16 cellular contexts compared by ENCODE assay signal in genomic region chr15:97259943-97260342, GRCh38.
DNase-seq lines count a peak whose midpoint lies in the region; ATAC-seq and TF ChIP-seq lines count a peak whose summit lies in the region.
"Had no signal": no experiment of that assay in that cellular context is flagged by ENCODE, and none has a peak within 500 bp of the region (broad histone marks: within the 10 kb centered on the region; RNA-seq: fewer than 3 reads in every experiment).

No MANE protein-coding gene starts in this region.

- H3K14ac ChIP-seq in H9 (ENCODE audit: insufficient read depth, low read length), result no peak overlapping the region

- H2BK120ac ChIP-seq in H9 (ENCODE audit: low read depth, low read length, poor library complexity, severe bottlenecking) (no peak overlapping the region), mesendoderm (ENCODE audit: low read depth, low read length) (no peak overlapping the region)

- TF ChIP-seq CTCF in H9 (conservative IDR thresholded peaks at IDR 0.05), result no peak
- TF ChIP-seq CTCF in WTC11 (IDR thresholded peaks at IDR 0.05), result no peak

- H4K8ac ChIP-seq in H9 (replicated peaks; ENCODE audit: insufficient read length, low read depth, low read length) (no peak overlapping the region), mesendoderm (ENCODE audit: low read depth, low read length) (no peak overlapping the region)

- no peak overlapping the region for H4K5ac ChIP-seq in H9 (ENCODE audit: insufficient read length, low read depth, low read length)
- no peak overlapping the region for H4K5ac ChIP-seq in mesendoderm (ENCODE audit: low read length)

- H3K4me3 ChIP-seq in mesendoderm (ENCODE audit: low read length), result no peak overlapping the region
- H3K4me3 ChIP-seq: GM12878 had no signal

- H3K27ac Mint-ChIP-seq in H9, result no peak overlapping the region; a peak in 1 of 7 replicates
- H3K27ac Mint-ChIP-seq in WTC11, result no peak overlapping the region
- H3K27ac Mint-ChIP-seq in activated naive CD4-positive, alpha-beta T cell treated with anti-CD3 and anti-CD28 coated beads, Interleukin-2, amount 10 ng/mL, durations not matched to agents 7 days and 5 days, result no peak overlapping the region
- H3K27ac Mint-ChIP-seq: CD4-positive, alpha-beta memory T cell had no signal

- H2BK5ac ChIP-seq in H9 (ENCODE audit: insufficient read length, low read length) (no peak overlapping the region), mesendoderm (ENCODE audit: low read length) (no peak overlapping the region)

- peak; percentile 74 for ATAC-seq in WTC11
- ATAC-seq: GM12878, HCT116 had no signal

- no peaks in the 10 kb centered on the region for H3K36me3 Mint-ChIP-seq in H9 (ENCODE audit: insufficient read depth in 1 of 3, low read depth in 3 of 3)
- H3K36me3 Mint-ChIP-seq in WTC11, result no peaks in the 10 kb centered on the region
- H3K36me3 Mint-ChIP-seq in activated naive CD4-positive, alpha-beta T cell treated with anti-CD3 and anti-CD28 coated beads, Interleukin-2, amount 10 ng/mL, durations not matched to agents 7 days and 5 days, result no peaks in the 10 kb centered on the region
- H3K36me3 Mint-ChIP-seq: CD4-positive, alpha-beta memory T cell had no signal

- H3K4me1 ChIP-seq in H9 (ENCODE audit: insufficient read depth, low read length) (peaks cover 2% of the 10 kb centered on the region; the same call in 1 of the 2 replicates), mesendoderm (ENCODE audit: control insufficient read depth, low read depth, low read length) (no peaks in the 10 kb centered on the region)

- no peaks in the 10 kb centered on the region for H3K23me2 ChIP-seq in H9 (ENCODE audit: insufficient read length, low read depth, low read length, poor library complexity, severe bottlenecking)

- H3K4me1 Mint-ChIP-seq in H9 (peaks cover 10 to 16% of the 10 kb centered on the region in 2 experiments), WTC11 (peaks cover 12% of the 10 kb centered on the region)
- H3K4me1 Mint-ChIP-seq in activated naive CD4-positive, alpha-beta T cell treated with anti-CD3 and anti-CD28 coated beads, Interleukin-2, amount 10 ng/mL, durations not matched to agents 7 days and 5 days, result no peaks in the 10 kb centered on the region
- H3K4me1 Mint-ChIP-seq: CD4-positive, alpha-beta memory T cell had no signal

- no peaks in the 10 kb centered on the region for H3K9me3 Mint-ChIP-seq in H9
- H3K9me3 Mint-ChIP-seq in WTC11, result no peaks in the 10 kb centered on the region
- peaks cover 7% of the 10 kb centered on the region for H3K9me3 Mint-ChIP-seq in activated naive CD4-positive, alpha-beta T cell treated with anti-CD3 and anti-CD28 coated beads, Interleukin-2, amount 10 ng/mL, durations not matched to agents 7 days and 5 days

- peak; percentile 32 for DNase-seq in H9
- DNase-seq in WTC11 (ENCODE audit: low spot score), result no peak
- DNase-seq in mesendoderm, result peak; percentile 10
- no peak for DNase-seq in activated naive CD4-positive, alpha-beta T cell treated with anti-CD3 and anti-CD28 coated beads, Interleukin-2, amount 10 ng/mL, durations not matched to agents 7 days and 5 days
- no peak for DNase-seq in putamen (ENCODE audit: low spot score)
- DNase-seq in GM03348 (ENCODE audit: low spot score), result no peak
- DNase-seq: C1 segment of cervical spinal cord; Calu3; CD4-positive, alpha-beta memory T cell; COR-L47; DMS53; DMS79 treated with DMSO at 0.1 percent for 48 hours; GOT3; H7 had no signal

- H3K18ac ChIP-seq in H9 (ENCODE audit: insufficient read length, low read depth, low read length) (no peak overlapping the region), mesendoderm (ENCODE audit: low read length) (no peak overlapping the region)

- no peak overlapping the region for H3T11ph ChIP-seq in H9 (ENCODE audit: low read length)

- H4K91ac ChIP-seq in H9 (ENCODE audit: insufficient read length, low read depth, low read length), result no peak overlapping the region

- H3K4me3 Mint-ChIP-seq in H9 (no peak overlapping the region), WTC11 (no peak overlapping the region)
- H3K4me3 Mint-ChIP-seq in activated naive CD4-positive, alpha-beta T cell treated with anti-CD3 and anti-CD28 coated beads, Interleukin-2, amount 10 ng/mL, durations not matched to agents 7 days and 5 days, result no peak overlapping the region
- H3K4me3 Mint-ChIP-seq: CD4-positive, alpha-beta memory T cell had no signal

- H3K23ac ChIP-seq in H9 (ENCODE audit: insufficient read length, low read depth, low read length), result no peak overlapping the region
- H3K23ac ChIP-seq in mesendoderm (ENCODE audit: low read length), result no peak overlapping the region

- no peak overlapping the region for H2BK12ac ChIP-seq in H9 (ENCODE audit: insufficient read length, low read depth, low read length)

- CTCF ChIA-PET in WTC11 (lab: Charles Lee), result interaction anchor here (1.3 kb wide), 1 partner anchor 14 kb away, joined by 6 read pairs; no protein-coding TSS in a partner anchor
- CTCF ChIA-PET in activated naive CD4-positive, alpha-beta T cell treated with anti-CD3 and anti-CD28 coated beads, Interleukin-2, amount 10 ng/mL, durations not matched to agents 7 days and 5 days (lab: Charles Lee), result no interaction called here

- H3K56ac ChIP-seq in H9 (ENCODE audit: insufficient read length, low read depth, low read length) (no peak overlapping the region), mesendoderm (ENCODE audit: low read length) (no peak overlapping the region)

- H2BK15ac ChIP-seq in H9 (ENCODE audit: low read depth, low read length) (no peak overlapping the region), mesendoderm (replicated peaks; ENCODE audit: low read depth) (no peak overlapping the region)

- H3K79me2 ChIP-seq in H9 (ENCODE audit: insufficient read depth, low read length) (no peaks in the 10 kb centered on the region), mesendoderm (ENCODE audit: control insufficient read depth, insufficient read depth, low read length) (no peaks in the 10 kb centered on the region)

- H3K9ac ChIP-seq in H9 (ENCODE audit: extremely low read depth, insufficient read length, low read length) (no peak overlapping the region), mesendoderm (ENCODE audit: low read length) (no peak overlapping the region)

- H3K27me3 ChIP-seq in H9 (ENCODE audit: insufficient read depth, low read length), result no peaks in the 10 kb centered on the region
- H3K27me3 ChIP-seq in mesendoderm (ENCODE audit: insufficient read depth, low read length, poor library complexity), result no peaks in the 10 kb centered on the region

- no peaks in the 10 kb centered on the region for H3K36me3 ChIP-seq in mesendoderm (ENCODE audit: control insufficient read depth, insufficient read depth, low read length)

- H3K4ac ChIP-seq in H9 (ENCODE audit: low read depth, low read length) (no peak overlapping the region), mesendoderm (ENCODE audit: low read depth, low read length) (no peak overlapping the region)

- no peak overlapping the region for H3K4me2 ChIP-seq in H9 (ENCODE audit: insufficient read depth, insufficient read length, low read length)
- H3K4me2 ChIP-seq in mesendoderm (ENCODE audit: low read length), result no peak overlapping the region

- H2AFZ ChIP-seq in H9 (ENCODE audit: low read length), result no peak overlapping the region

- H3K79me1 ChIP-seq in H9 (ENCODE audit: insufficient read depth, low read depth, low read length, poor library complexity, severe bottlenecking), result no peaks in the 10 kb centered on the region
- H3K79me1 ChIP-seq in mesendoderm (ENCODE audit: low read length), result no peaks in the 10 kb centered on the region

- no peak overlapping the region for H2BK20ac ChIP-seq in H9 (ENCODE audit: low read depth, low read length, poor library complexity, severe bottlenecking)

- POLR2A ChIA-PET in WTC11 (lab: Charles Lee), result no interaction called here

- no peaks in the 10 kb centered on the region for H3K27me3 Mint-ChIP-seq in H9 (ENCODE audit: low read depth)
- H3K27me3 Mint-ChIP-seq in WTC11 (ENCODE audit: low read depth), result no peaks in the 10 kb centered on the region
- H3K27me3 Mint-ChIP-seq in activated naive CD4-positive, alpha-beta T cell treated with anti-CD3 and anti-CD28 coated beads, Interleukin-2, amount 10 ng/mL, durations not matched to agents 7 days and 5 days, result no peaks in the 10 kb centered on the region
- H3K27me3 Mint-ChIP-seq: CD4-positive, alpha-beta memory T cell had no signal

- H3K27ac ChIP-seq in H9 (ENCODE audit: insufficient read length, low read depth, low read length), result no peak overlapping the region
- H3K27ac ChIP-seq in mesendoderm (ENCODE audit: low read depth, low read length), result no peak overlapping the region

- no peaks in the 10 kb centered on the region for H3K9me3 ChIP-seq in H9 (ENCODE audit: control insufficient read depth, low read depth, low read length)

- H4K20me1 ChIP-seq in H9 (ENCODE audit: control insufficient read depth, insufficient read depth, insufficient read length), result no peaks in the 10 kb centered on the region

- H2AK5ac ChIP-seq in H9 (ENCODE audit: insufficient read length, low read length), result no peak overlapping the region
- H2AK5ac ChIP-seq in mesendoderm (ENCODE audit: low read length), result no peak overlapping the region

- no CpG with 5 or more reads among the region's 3 CpGs for WGBS in H9 (ENCODE audit: extremely low coverage, insufficient read length, low lambda C conversion rate)
- WGBS in mesendoderm (ENCODE audit: extremely low coverage, insufficient coverage, low lambda C conversion rate), result no CpG with 5 or more reads among the region's 3 CpGs

TF ChIP-seq in WTC11, 78 proteins besides CTCF, POLR2A, EP300 and RAD21 (continues in another document):
- TF ChIP-seq SOX15 (CRISPR knock-in tag; IDR thresholded peaks at IDR 0.05) (no peak), ATF6 (CRISPR knock-in tag; IDR thresholded peaks at IDR 0.05) (no peak), TP53 (CRISPR knock-in tag; IDR thresholded peaks at IDR 0.05) (no peak), MAX (CRISPR knock-in tag; IDR thresholded peaks at IDR 0.05) (no peak), NFATC4 (CRISPR knock-in tag; IDR thresholded peaks at IDR 0.05) (no peak), RELA (CRISPR knock-in tag; IDR thresholded peaks at IDR 0.05; ENCODE audit: borderline replicate concordance) (no peak)

Comparison
In these comparisons a context has a peak if more than half of its experiments do, and no peak if none do; other contexts are left out.
1. DNase-seq: peak in H9 (single experiment) and mesendoderm (single experiment); none in WTC11 (single experiment), activated naive CD4-positive, alpha-beta T cell treated with anti-CD3 and anti-CD28 coated beads, Interleukin-2, amount 10 ng/mL, durations not matched to agents 7 days and 5 days (single experiment), putamen (single experiment) and GM03348 (single experiment).